Comparison of ENCODE assay signal across 15 cellular contexts in genomic region chr10:71978476-71978875, GRCh38. TPM values are rescaled to one million over a fixed set of nuclear protein-coding genes. Genes with fewer than 3 reads are reported as not detected.
DNase-seq lines count a peak whose midpoint lies in the region; ATAC-seq and TF ChIP-seq lines count a peak whose summit lies in the region.
"Had no signal": no experiment of that assay in that cellular context is flagged by ENCODE, and none has a peak within 500 bp of the region (broad histone marks: within the 10 kb centered on the region; RNA-seq: fewer than 3 reads in every experiment).

No MANE protein-coding gene starts in this region.

- H3K4me3 ChIP-seq in cardiac muscle cell (no peak overlapping the region), brain microvascular endothelial cell (ENCODE audit: low read depth, low read length) (no peak overlapping the region), thoracic aorta (no peak overlapping the region)

- in situ Hi-C loops in brain microvascular endothelial cell (cut with HindIII; ENCODE audit: low pct_ligation_motif_present, low sequenced_read_pairs) = no loop called here
- in situ Hi-C loops in KBM-7 (cut with MboI; ENCODE audit: low pct_unique_long_range_greater_than_20kb, low sequenced_read_pairs) = no loop called here

- TF ChIP-seq CTCF in cardiac muscle cell (IDR thresholded peaks at IDR 0.05; ENCODE audit: low read depth, low read length) (peak; percentile 4), brain microvascular endothelial cell (IDR thresholded peaks at IDR 0.05; ENCODE audit: low read depth, low read length, missing control alignments) (peak; percentile 52), thoracic aorta (IDR thresholded peaks at IDR 0.05) (no peak)

- ATAC-seq in Right ventricle myocardium superior (ENCODE audit: poor library complexity) = no peak
- no peak for ATAC-seq in thoracic aorta (ENCODE audit: insufficient number of reproducible peaks, low FRiP score, low read depth)
- no peak for ATAC-seq in GM18520 (IDR thresholded peaks at IDR 0.05; ENCODE audit: unreplicated experiment)
- no peak for ATAC-seq in GM18517 (IDR thresholded peaks at IDR 0.05; ENCODE audit: unreplicated experiment)
- ATAC-seq: activated T-cell treated with anti-CD3 and anti-CD28 coated beads, Interleukin-2, amount 50 U/mL, for 4 hours had no signal

- H3K36me3 ChIP-seq in cardiac muscle cell (no peaks in the 10 kb centered on the region), brain microvascular endothelial cell (replicated peaks) (no peaks in the 10 kb centered on the region), thoracic aorta (no peaks in the 10 kb centered on the region)

- intact Hi-C loops in Right ventricle myocardium superior (cut with DNase I) = no loop called here

- H3K27me3 ChIP-seq in cardiac muscle cell (no peaks in the 10 kb centered on the region), brain microvascular endothelial cell (replicated peaks) (no peaks in the 10 kb centered on the region), thoracic aorta (replicated peaks; ENCODE audit: insufficient read depth) (no peaks in the 10 kb centered on the region)

- H3K27ac ChIP-seq in cardiac muscle cell = no peak overlapping the region
- H3K27ac ChIP-seq in brain microvascular endothelial cell = no peak overlapping the region
- H3K27ac ChIP-seq in thoracic aorta = peak overlapping the region; percentile 84 to 93

- H3K9me3 ChIP-seq in cardiac muscle cell (ENCODE audit: low read depth) (no peaks in the 10 kb centered on the region), thoracic aorta (no peaks in the 10 kb centered on the region)

- DNase-seq in cardiac muscle cell (ENCODE audit: low read depth in 1 of 2, low spot score in 1 of 2) = peak in 1 of 2 donors; percentile 42
- DNase-seq in Right ventricle myocardium superior = no peak
- no peak for DNase-seq in brain microvascular endothelial cell
- DNase-seq in midbrain (lab: John Stamatoyannopoulos, UW) = peak; percentile 23
- DNase-seq in thoracic aorta (ENCODE audit: low spot score) = no peak
- no peak for DNase-seq in KBM-7
- DNase-seq: activated B cell treated with CpG ODN at 0.5 μM for 24 hours; activated T-cell treated with anti-CD3 and anti-CD28 coated beads, Interleukin-2, amount 50 U/mL, for 4 hours; cortex of kidney; DMS79 treated with DMSO at 0.1 percent for 48 hours; glutamatergic neuron; IMR-90; NCI-H2107 had no signal

- H3K4me1 ChIP-seq in cardiac muscle cell (ENCODE audit: low read depth) (peaks cover 15% of the 10 kb centered on the region), thoracic aorta (ENCODE audit: control insufficient read depth in 1 of 2, low read depth in 2 of 2) (peaks cover 60 to 100% of the 10 kb centered on the region in 2 donors)

RNA-seq across cellular contexts. Expression of gene CHST3, which starts 14.3 kb away (rescaled TPM):
- total RNA-seq in cardiac muscle cell (15.4 and 22.5 TPM in 2 replicates), Right ventricle myocardium superior (15.4 TPM), thoracic aorta (10 to 100 TPM; 54.4 to 80.6 TPM)
- polyA plus RNA-seq in cardiac muscle cell = 1.9 and 4.8 TPM in 2 replicates
- total RNA-seq: activated B cell treated with CpG ODN at 0.5 μM for 24 hours had no signal

Comparison
In these comparisons a context has a peak if more than half of its experiments do, and no peak if none do; other contexts are left out.
1. H3K27ac ChIP-seq: peak in thoracic aorta (2 of 2); none in cardiac muscle cell (single experiment) and brain microvascular endothelial cell (single experiment).